8 cellular contexts compared by ENCODE assay signal in the genomic region with DNA sequence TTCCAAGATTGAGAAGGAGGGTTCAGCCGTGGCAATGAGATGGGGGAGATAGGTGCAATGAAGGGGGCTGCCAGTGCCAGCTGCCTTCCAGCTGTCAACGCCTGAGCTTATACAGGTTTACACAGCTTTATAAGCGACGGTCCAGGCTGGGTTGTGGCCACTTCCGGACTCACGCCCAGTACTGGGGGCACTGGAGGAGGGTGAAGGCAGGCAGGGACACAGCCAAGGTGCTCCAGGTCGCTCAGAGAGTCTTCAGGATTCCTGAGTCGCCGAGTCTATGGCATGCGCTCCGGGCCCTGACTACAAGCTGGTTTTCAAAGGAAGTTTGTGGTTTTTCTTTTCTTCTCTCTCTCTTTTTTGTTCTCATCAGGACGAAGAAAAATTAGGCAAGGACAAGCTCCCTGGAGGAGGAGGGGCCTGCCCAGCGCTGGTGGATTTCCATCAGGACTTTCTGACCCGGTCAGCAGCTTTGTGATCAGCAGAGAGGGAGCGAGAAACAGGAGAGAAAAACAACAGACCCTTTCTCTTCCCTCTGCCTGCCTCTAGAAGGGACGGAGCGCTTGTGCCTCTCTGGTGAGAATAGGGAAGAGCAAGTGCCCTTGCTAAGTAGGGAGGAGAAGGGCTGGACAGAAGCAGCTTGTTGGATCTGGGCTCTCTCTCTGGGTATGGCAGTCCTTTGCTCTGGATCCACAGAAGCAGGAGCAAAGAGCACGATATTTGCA. TPM values are rescaled to one million over a fixed set of nuclear protein-coding genes. Genes with fewer than 3 reads are reported as not detected.
DNase-seq lines count a peak whose midpoint lies in the region; ATAC-seq, FAIRE-seq and TF ChIP-seq lines count a peak whose summit lies in the region.

A gene with protein sequence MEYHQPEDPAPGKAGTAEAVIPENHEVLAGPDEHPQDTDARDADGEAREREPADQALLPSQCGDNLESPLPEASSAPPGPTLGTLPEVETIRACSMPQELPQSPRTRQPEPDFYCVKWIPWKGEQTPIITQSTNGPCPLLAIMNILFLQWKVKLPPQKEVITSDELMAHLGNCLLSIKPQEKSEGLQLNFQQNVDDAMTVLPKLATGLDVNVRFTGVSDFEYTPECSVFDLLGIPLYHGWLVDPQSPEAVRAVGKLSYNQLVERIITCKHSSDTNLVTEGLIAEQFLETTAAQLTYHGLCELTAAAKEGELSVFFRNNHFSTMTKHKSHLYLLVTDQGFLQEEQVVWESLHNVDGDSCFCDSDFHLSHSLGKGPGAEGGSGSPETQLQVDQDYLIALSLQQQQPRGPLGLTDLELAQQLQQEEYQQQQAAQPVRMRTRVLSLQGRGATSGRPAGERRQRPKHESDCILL (minus strand): TSS at position 572 of the 722 bp plus-strand sequence. CDS start 4,285 bp downstream, outside the sequence.

- no peaks in the 10 kb centered on the region for H3K27me3 ChIP-seq in BJ (ENCODE audit: control insufficient read depth, insufficient read depth, low read length)
- no peaks in the 10 kb centered on the region for H3K27me3 ChIP-seq in bronchial epithelial cell (ENCODE audit: control insufficient read depth, insufficient read depth, low read length)
- no peaks in the 10 kb centered on the region for H3K27me3 ChIP-seq in iPS-15b (ENCODE audit: control insufficient read depth, insufficient read depth, low read length)

- DNase-seq in BJ (ENCODE audit: low read depth) (peak; percentile 48), NCI-H1105 treated with DMSO at 0.1 percent for 48 hours (lab: John Stamatoyannopoulos, UW) (peak; percentile 76), SKM-1 treated with dmso at 0.1 percent for 144 hours (lab: John Stamatoyannopoulos, UW; ENCODE audit: unreplicated experiment) (peak; percentile 92), bronchial epithelial cell (ENCODE audit: low read depth) (peak; percentile 73), retina (peak; percentile 85)

- TF ChIP-seq CTCF in BJ (IDR thresholded peaks at IDR 0.05; ENCODE audit: insufficient read depth, low read depth, low read length) = peak; percentile 75
- peak; percentile 62 for TF ChIP-seq CTCF in bronchial epithelial cell (IDR thresholded peaks at IDR 0.05; ENCODE audit: insufficient read depth, low read length, severe bottlenecking)

- TF ChIP-seq POLR2A in GM19099 (IDR thresholded peaks at IDR 0.05; ENCODE audit: extremely low read depth, insufficient read length, low read depth) = peak; percentile 42

- FAIRE-seq in bronchial epithelial cell (lab: Jason Lieb, UNC) = no peak

- H3K36me3 ChIP-seq in BJ (ENCODE audit: control insufficient read depth, insufficient read depth, low read length) (peaks cover 4% of the 10 kb centered on the region), bronchial epithelial cell (ENCODE audit: control insufficient read depth, insufficient read depth, low read length) (no peaks in the 10 kb centered on the region), iPS-15b (ENCODE audit: control insufficient read depth, insufficient read depth, low read length) (no peaks in the 10 kb centered on the region)

- H3K9ac ChIP-seq in iPS-15b (ENCODE audit: low read depth, low read length) = no peak within 1 kb of the TSS

- POLR2A ChIA-PET in BJ (lab: Charles Lee) = interaction anchor here (0.6 kb wide), 3 partner anchors 21 to 198 kb away, joined by 3 to 8 read pairs (median 3); a partner anchor contains a TSS

- H3K4me3 ChIP-seq in BJ (ENCODE audit: low read depth, low read length) (peak within 1 kb of the TSS; percentile 48), bronchial epithelial cell (ENCODE audit: low read depth, low read length) (peak within 1 kb of the TSS; percentile 46), iPS-15b (ENCODE audit: low read depth, low read length) (peak within 1 kb of the TSS; percentile 99)

- CTCF ChIA-PET in BJ (lab: Yijun Ruan, JAX) = interaction anchor here (0.6 to 4.9 kb wide), 20 partner anchors 10 to 431 kb away, joined by 3 to 64 read pairs (median 4); a partner anchor contains a TSS

- H3K4me1 ChIP-seq in iPS-15b (ENCODE audit: control insufficient read depth, insufficient read depth, low read length) = peaks cover 15% of the 10 kb centered on the region

- no peaks in the 10 kb centered on the region for H3K9me3 ChIP-seq in iPS-15b (ENCODE audit: control insufficient read depth, insufficient read depth, low read length)

- no peak for ATAC-seq in GM19452 (IDR thresholded peaks at IDR 0.05; ENCODE audit: unreplicated experiment)

RNA-seq across cellular contexts. Expression of the gene that starts here (rescaled TPM):
- polyA plus RNA-seq in BJ (2011; rRNA removed) = 9.7 and 13.0 TPM in 2 replicates
- polyA minus RNA-seq in BJ (2011; rRNA and poly(A)+ RNA removed) = 12.4 and 13.7 TPM in 2 replicates
- 5.5 and 13.6 TPM in 2 replicates for total RNA-seq in bronchial epithelial cell

Comparison
In these comparisons a context has a peak if more than half of its experiments do, and no peak if none do; other contexts are left out.
1. H3K4me3 ChIP-seq: peak in every context shown above with its lines; median percentile 99 in iPS-15b; 48 in BJ; 46 in bronchial epithelial cell.